In the genomic region with DNA sequence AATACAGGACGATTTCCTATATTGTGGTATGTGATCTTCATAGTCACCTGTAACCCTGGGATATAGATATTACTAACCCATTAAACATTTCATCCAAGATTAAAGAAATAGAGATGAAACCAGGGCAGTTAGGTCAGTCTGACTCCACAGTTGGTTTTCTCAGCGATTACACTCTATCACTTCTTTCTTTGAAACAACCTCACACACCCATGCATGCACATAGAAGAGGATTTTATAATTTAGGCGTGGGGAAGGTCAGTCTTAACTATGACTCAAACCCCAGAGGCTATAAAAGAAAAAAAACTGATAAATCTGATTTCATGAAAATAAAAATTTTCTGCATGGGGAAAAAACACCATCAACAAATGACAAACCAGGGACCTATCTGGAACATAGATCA, we compare ENCODE assay signal across 26 cellular contexts.
"Had no signal": no experiment of that assay in that cellular context is flagged by ENCODE, and none has a peak within 500 bp of the region (broad histone marks: within the 10 kb centered on the region; RNA-seq: fewer than 3 reads in every experiment).

No MANE protein-coding gene starts in this region.

- H3K9me3 ChIP-seq: colonic mucosa, esophagus squamous epithelium, pancreas, spleen, thoracic aorta had no signal

- H3K27me3 Mint-ChIP-seq: naive B cell; stimulated activated naive B cell treated with anti-CD40 and anti-IgM and Interleukin-4, amounts not matched to agents 10 μg/mL and 1 μg/mL and 100 μg/mL, for 72 hours; stimulated activated naive CD8-positive, alpha-beta T cell treated with anti-CD3 and anti-CD28 coated beads, Interleukin-15, amount 100 ng/mL, for 72 hours; type B pancreatic cell had no signal

- H3K4me3 ChIP-seq: colonic mucosa, esophagus squamous epithelium, lung, pancreas, spleen, thoracic aorta had no signal

- H3K27ac ChIP-seq: colonic mucosa, esophagus squamous epithelium, pancreas, spleen, thoracic aorta had no signal

- H3K27ac Mint-ChIP-seq: immature natural killer cell; progenitor cell of endocrine pancreas; stimulated activated naive CD8-positive, alpha-beta T cell treated with anti-CD3 and anti-CD28 coated beads, Interleukin-15, amount 100 ng/mL, for 72 hours; type B pancreatic cell had no signal

- H3K4me1 ChIP-seq: colonic mucosa, pancreas had no signal

- DNase-seq: colonic mucosa; dermis blood vessel endothelial cell; esophagus squamous epithelium; foreskin fibroblast; immature natural killer cell; left cardiac atrium; mesenchymal stem cell; midbrain; naive B cell; occipital lobe; pancreas; retina; spleen; stimulated activated CD4-positive, alpha-beta T cell treated with anti-CD3 and anti-CD28 coated beads, Interleukin-15, amount 100 ng/mL, for 24 hours; stimulated activated CD4-positive, alpha-beta T cell treated with anti-CD3 and anti-CD28 coated beads, Interleukin-1b, Interleukin-23, amount 100 ng/mL, for 48 hours; stimulated activated CD4-positive, alpha-beta T cell treated with anti-CD3 and anti-CD28 coated beads, Interleukin-4, amount 100 ng/mL, for 24 hours; stimulated activated naive B cell treated with anti-CD40 and anti-IgM and Interleukin-4, amounts not matched to agents 10 μg/mL and 1 μg/mL and 100 μg/mL, for 72 hours; stimulated activated naive CD8-positive, alpha-beta T cell treated with anti-CD3 and anti-CD28 coated beads, Interleukin-15, amount 100 ng/mL, for 72 hours; substantia nigra had no signal

- ATAC-seq: left cardiac atrium; left ventricle myocardium superior; pancreas; sciatic nerve; stimulated activated naive B cell treated with anti-CD40 and anti-IgM and Interleukin-4, amounts not matched to agents 10 μg/mL and 1 μg/mL and 100 μg/mL, for 72 hours; stimulated activated naive CD8-positive, alpha-beta T cell treated with anti-CD3 and anti-CD28 coated beads, Interleukin-15, amount 100 ng/mL, for 72 hours had no signal

- H3K27me3 ChIP-seq: colonic mucosa, esophagus squamous epithelium, pancreas, spleen had no signal

- H3K9me3 Mint-ChIP-seq: immature natural killer cell; naive B cell; nephron; stimulated activated naive B cell treated with anti-CD40 and anti-IgM and Interleukin-4, amounts not matched to agents 10 μg/mL and 1 μg/mL and 100 μg/mL, for 72 hours; stimulated activated naive CD8-positive, alpha-beta T cell treated with anti-CD3 and anti-CD28 coated beads, Interleukin-15, amount 100 ng/mL, for 72 hours had no signal

- H3K4me3 Mint-ChIP-seq: immature natural killer cell; naive B cell; nephron; stimulated activated naive B cell treated with anti-CD40 and anti-IgM and Interleukin-4, amounts not matched to agents 10 μg/mL and 1 μg/mL and 100 μg/mL, for 72 hours; stimulated activated naive CD8-positive, alpha-beta T cell treated with anti-CD3 and anti-CD28 coated beads, Interleukin-15, amount 100 ng/mL, for 72 hours; type B pancreatic cell had no signal

- H3K36me3 ChIP-seq: colonic mucosa, esophagus squamous epithelium, pancreas, thoracic aorta had no signal
